8 cellular contexts compared by ENCODE assay signal in the genomic region with DNA sequence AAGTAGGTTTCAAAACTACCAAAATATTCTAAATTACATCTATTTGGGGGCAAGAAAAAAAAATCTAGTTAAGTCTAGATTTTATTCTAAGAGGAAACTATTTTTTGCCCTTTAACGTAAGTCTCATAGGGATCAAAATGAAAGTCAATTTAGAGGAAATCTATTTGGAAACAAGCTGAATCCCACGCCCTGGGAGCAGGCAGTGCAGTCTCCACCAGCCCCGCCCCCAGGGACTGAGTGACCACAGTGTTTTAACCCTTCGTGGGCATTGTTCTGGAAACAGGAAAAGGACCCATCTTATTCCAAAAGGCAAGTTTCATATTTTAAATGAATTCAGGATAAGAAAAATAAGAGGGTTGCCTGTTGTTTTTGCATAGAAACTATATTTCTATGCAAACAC.
A peak's percentile ranks its signal among the peaks of the same experiment; 100 is the strongest.
DNase-seq lines count a peak whose midpoint lies in the region; ATAC-seq and TF ChIP-seq lines count a peak whose summit lies in the region.

No MANE protein-coding gene starts in this region.

- H3K4me1 ChIP-seq in neural progenitor cell: peaks cover 66% of the 10 kb centered on the region

- peak overlapping the region; percentile 81 for H3K4me3 Mint-ChIP-seq in neural progenitor cell
- no peak overlapping the region for H3K4me3 Mint-ChIP-seq in activated CD4-positive, alpha-beta memory T cell treated with anti-CD3 and anti-CD28 coated beads for 36 hours

- intact Hi-C loops in activated CD4-positive, alpha-beta memory T cell treated with anti-CD3 and anti-CD28 coated beads for 36 hours (cut with micrococcal nuclease): no loop called here

- H3K36me3 Mint-ChIP-seq in neural progenitor cell: peaks cover 2% of the 10 kb centered on the region
- H3K36me3 Mint-ChIP-seq in activated CD4-positive, alpha-beta memory T cell treated with anti-CD3 and anti-CD28 coated beads for 36 hours: no peaks in the 10 kb centered on the region

- H3K9me3 Mint-ChIP-seq in neural progenitor cell: peaks cover 1% of the 10 kb centered on the region
- H3K9me3 Mint-ChIP-seq in activated CD4-positive, alpha-beta memory T cell treated with anti-CD3 and anti-CD28 coated beads for 36 hours: no peaks in the 10 kb centered on the region

- peak; percentile 43 for DNase-seq in AG10803 (ENCODE audit: low read depth)
- peak; percentile 11 for DNase-seq in RWPE1 (ENCODE audit: low spot score)
- peak; percentile 76 for DNase-seq in fibroblast of mammary gland (ENCODE audit: low read depth)
- peak; percentile 67 for DNase-seq in neural progenitor cell (ENCODE audit: low spot score)
- no peak for DNase-seq in activated CD4-positive, alpha-beta memory T cell treated with anti-CD3 and anti-CD28 coated beads for 36 hours
- DNase-seq in 8988T: no peak
- DNase-seq in activated CD8-positive, alpha-beta memory T cell treated with anti-CD3 and anti-CD28 coated beads for 24 hours: no peak

- H2AFZ ChIP-seq in neural progenitor cell (replicated peaks): peak overlapping the region; percentile 68

- H3K4me3 ChIP-seq in AG10803 (ENCODE audit: low read length) (peak overlapping the region; percentile 42), fibroblast of mammary gland (ENCODE audit: control insufficient read depth, low read depth, low read length) (peak overlapping the region; percentile 38), neural progenitor cell (peak overlapping the region; percentile 13)

- peaks cover 59% of the 10 kb centered on the region for H3K4me1 Mint-ChIP-seq in neural progenitor cell
- H3K4me1 Mint-ChIP-seq in activated CD4-positive, alpha-beta memory T cell treated with anti-CD3 and anti-CD28 coated beads for 36 hours (ENCODE audit: low read depth): no peaks in the 10 kb centered on the region

- CTCF ChIA-PET in RWPE1 (lab: Yijun Ruan, JAX): interaction anchor here (0.5 to 0.7 kb wide), 2 partner anchors 40 to 43 kb away, joined by 3 to 4 read pairs; no protein-coding TSS in a partner anchor
- CTCF ChIA-PET in activated CD4-positive, alpha-beta memory T cell treated with anti-CD3 and anti-CD28 coated beads for 36 hours (lab: Charles Lee): no interaction called here

- H3K79me2 ChIP-seq in neural progenitor cell (ENCODE audit: low read depth): no peaks in the 10 kb centered on the region

- no peak overlapping the region for H3K9ac ChIP-seq in neural progenitor cell

- peak overlapping the region; percentile 50 for H3K4me2 ChIP-seq in neural progenitor cell

- H3K36me3 ChIP-seq in neural progenitor cell: no peaks in the 10 kb centered on the region

- H3K27ac ChIP-seq in RWPE1 (no peak overlapping the region), neural progenitor cell (no peak overlapping the region)

- H3K9me3 ChIP-seq in neural progenitor cell (ENCODE audit: low read depth): no peaks in the 10 kb centered on the region

- no peaks in the 10 kb centered on the region for H3K27me3 ChIP-seq in neural progenitor cell

- no peak for ATAC-seq in HG02938 (IDR thresholded peaks at IDR 0.05; ENCODE audit: unreplicated experiment)

- H4K20me1 ChIP-seq in neural progenitor cell (ENCODE audit: low read depth): no peaks in the 10 kb centered on the region

- POLR2A ChIA-PET in RWPE1 (lab: Yijun Ruan, JAX; ENCODE audit: low non-redundant PET): no interaction called here
- POLR2A ChIA-PET in activated CD4-positive, alpha-beta memory T cell treated with anti-CD3 and anti-CD28 coated beads for 36 hours (lab: Charles Lee): no interaction called here

- TF ChIP-seq CTCF in AG10803 (conservative IDR thresholded peaks at IDR 0.05; ENCODE audit: low read length): no peak
- no peak for TF ChIP-seq CTCF in RWPE1 (conservative IDR thresholded peaks at IDR 0.05; ENCODE audit: low read depth)
- no peak for TF ChIP-seq CTCF in fibroblast of mammary gland (conservative IDR thresholded peaks at IDR 0.05; ENCODE audit: control insufficient read depth, insufficient read depth, low read depth, low read length)
- TF ChIP-seq CTCF in neural progenitor cell (IDR thresholded peaks at IDR 0.05): no peak

- H3K27me3 Mint-ChIP-seq in neural progenitor cell (ENCODE audit: insufficient read depth, low read depth): peaks cover 6% of the 10 kb centered on the region
- no peaks in the 10 kb centered on the region for H3K27me3 Mint-ChIP-seq in activated CD4-positive, alpha-beta memory T cell treated with anti-CD3 and anti-CD28 coated beads for 36 hours

- peak overlapping the region; percentile 94 for H3K27ac Mint-ChIP-seq in neural progenitor cell
- H3K27ac Mint-ChIP-seq in activated CD4-positive, alpha-beta memory T cell treated with anti-CD3 and anti-CD28 coated beads for 36 hours: no peak overlapping the region

- peaks cover 22% of the 10 kb centered on the region for H3F3A ChIP-seq in neural progenitor cell (ENCODE audit: low read depth)

Comparison
In these comparisons a context has a peak if more than half of its experiments do, and no peak if none do; other contexts are left out.
1. DNase-seq: peak in AG10803 (single experiment), RWPE1 (single experiment), fibroblast of mammary gland (single experiment) and neural progenitor cell (single experiment); none in activated CD4-positive, alpha-beta memory T cell treated with anti-CD3 and anti-CD28 coated beads for 36 hours (single experiment), 8988T (single experiment) and activated CD8-positive, alpha-beta memory T cell treated with anti-CD3 and anti-CD28 coated beads for 24 hours (single experiment).
2. Peak in every context shown above with its lines, with median percentiles within 50 percentile points of each other: H3K4me3 ChIP-seq.